In genomic region chrX:30193910-30194309, GRCh38 we compare ENCODE assay signal across 7 cellular contexts. TPM values are rescaled to one million over a fixed set of nuclear protein-coding genes. Genes with fewer than 3 reads are reported as not detected.
"Had no signal": no experiment of that assay in that cellular context is flagged by ENCODE, and none has a peak within 500 bp of the region (broad histone marks: within the 10 kb centered on the region; RNA-seq: fewer than 3 reads in every experiment).

No MANE protein-coding gene starts in this region.

RNA-seq across cellular contexts. Expression of gene MAGEB2, which starts 21.5 kb away (rescaled TPM):
- total RNA-seq: GM23248, GM23338, H1, HFFc6 had no signal
- polyA plus RNA-seq: GM23248, H1 had no signal

RNA-seq across cellular contexts. Expression of gene MAGEB3, which starts 36.5 kb away (rescaled TPM):
- total RNA-seq: GM23248, GM23338, H1, H4, H9, HFFc6 had no signal
- polyA plus RNA-seq: GM23248, GM23338, H1 had no signal

RNA-seq across cellular contexts. Expression of gene MAGEB4, which starts 47.9 kb away (rescaled TPM):
- total RNA-seq: GM23248, GM23338, H1, H4, H7, HFFc6 had no signal
- polyA plus RNA-seq: GM23248, GM23338, H1 had no signal

RNA-seq across cellular contexts. Expression of gene MAGEB1, which starts 53.0 kb away (rescaled TPM):
- total RNA-seq: GM23248, GM23338, H1, H4, HFFc6 had no signal
- polyA plus RNA-seq: GM23248 had no signal
